ENCODE assay signal across 33 cellular contexts in the genomic region with DNA sequence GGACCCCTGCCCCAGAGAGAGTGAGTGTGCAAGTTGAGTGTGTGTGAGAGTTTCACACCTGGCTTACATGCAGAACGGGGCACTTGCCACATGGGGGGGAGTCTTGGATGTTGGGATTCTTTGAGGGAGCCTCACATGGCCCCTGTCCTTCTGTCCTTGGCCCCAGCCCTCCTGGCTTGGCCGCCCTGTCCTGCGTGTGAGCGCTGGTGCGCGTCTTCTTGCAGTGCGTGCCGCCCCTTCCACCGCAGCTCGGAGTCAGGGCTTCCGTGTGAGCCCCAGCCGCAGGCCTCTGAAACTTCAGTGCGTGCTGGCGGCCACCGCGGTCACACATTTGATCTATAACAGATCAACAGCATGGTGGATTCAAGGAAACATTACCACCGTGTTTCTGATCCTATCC. TPM values are rescaled to one million over a fixed set of nuclear protein-coding genes. Genes with fewer than 3 reads are reported as not detected.
DNase-seq lines count a peak whose midpoint lies in the region; ATAC-seq and TF ChIP-seq lines count a peak whose summit lies in the region.
"Had no signal": no experiment of that assay in that cellular context is flagged by ENCODE, and none has a peak within 500 bp of the region (broad histone marks: within the 10 kb centered on the region; RNA-seq: fewer than 3 reads in every experiment).

No MANE protein-coding gene starts in this region.

- no CpG with 5 or more reads among the region's 17 CpGs for WGBS in neuronal stem cell (ENCODE audit: extremely low coverage in 2 of 2, insufficient read length in 2 of 2, insufficient replicate concordance in 1 of 2), 2 donors

- H2BK15ac ChIP-seq in neuronal stem cell (ENCODE audit: low read length) = no peak overlapping the region

- H3K36me3 Mint-ChIP-seq in glutamatergic neuron (ENCODE audit: unreplicated experiment) = no peaks in the 10 kb centered on the region
- peaks cover 0 to 6% of the 10 kb centered on the region in 2 donors for H3K36me3 Mint-ChIP-seq in CD4-positive, alpha-beta memory T cell

- peak; percentile 35 for DNase-seq in RWPE2 (ENCODE audit: low spot score)
- DNase-seq in glutamatergic neuron = peak; percentile 12
- DNase-seq in neuronal stem cell (ENCODE audit: low spot score) = no peak
- DNase-seq in GM19238 (ENCODE audit: insufficient read length, low spot score) = no peak
- DNase-seq in CD4-positive, alpha-beta memory T cell = no peak
- DNase-seq: activated CD4-positive, alpha-beta T cell treated with anti-CD3 and anti-CD28 coated beads for 36 hours; activated T-cell treated with anti-CD3 and anti-CD28 coated beads for 4 hours; brain microvascular endothelial cell; C1 segment of cervical spinal cord; Calu3; DND-41; effector CD8-positive, alpha-beta T cell; Karpas-422; kidney glomerular epithelial cell; mesendoderm; NCI-H1436; NCI-H2081 treated with DMSO at 0.1 percent for 48 hours; NCI-H226; NCI-H69; nucleus accumbens; stimulated activated CD4-positive, alpha-beta T cell treated with anti-CD3 and anti-CD28 coated beads, Interleukin-2, amount 100 ng/mL, for 48 hours had no signal

- H3K9ac ChIP-seq in BLaER1 = 0 out of 2 replicates have a peak overlapping the region, but pooled peaks have one; percentile 0
- H3K9ac ChIP-seq in neuronal stem cell (ENCODE audit: low read depth, low read length, poor library complexity) = no peak overlapping the region

- H3K27me3 ChIP-seq in BLaER1 (no peaks in the 10 kb centered on the region), RWPE2 (ENCODE audit: insufficient read depth, poor library complexity, severe bottlenecking) (no peaks in the 10 kb centered on the region), neuronal stem cell (ENCODE audit: control insufficient read depth in 3 of 3, insufficient read depth in 3 of 3, low read depth in 1 of 3, low read length in 3 of 3) (no peaks in the 10 kb centered on the region)
- H3K27me3 ChIP-seq in CD4-positive, alpha-beta memory T cell (ENCODE audit: insufficient read depth, low read length) = no peaks in the 10 kb centered on the region
- H3K27me3 ChIP-seq: adrenal gland, brain microvascular endothelial cell, heart left ventricle had no signal

- peaks cover 4% of the 10 kb centered on the region for H3K79me1 ChIP-seq in neuronal stem cell (ENCODE audit: low read depth, low read length)

- CTCF ChIA-PET in CD4-positive, alpha-beta memory T cell (lab: Charles Lee; ENCODE audit: partially characterized antibody) = no interaction called here

- peaks cover 100% of the 10 kb centered on the region for H4K20me1 ChIP-seq in BLaER1

- H3K18ac ChIP-seq in neuronal stem cell (ENCODE audit: low read length) = peak overlapping the region; percentile 3

- H3K9me3 Mint-ChIP-seq in glutamatergic neuron (ENCODE audit: unreplicated experiment) = peaks cover 10% of the 10 kb centered on the region
- H3K9me3 Mint-ChIP-seq in CD4-positive, alpha-beta memory T cell = no peaks in the 10 kb centered on the region
- H3K9me3 Mint-ChIP-seq: T-helper 1 cell treated with Interleukin-12 subunit alpha and Interleukin-12 subunit beta and Interleukin-4 antibody, amounts not matched to agents 30 μg/mL and 1 μg/mL, for 36 hours; type B pancreatic cell had no signal

- no peak overlapping the region for H3K27ac Mint-ChIP-seq in glutamatergic neuron (ENCODE audit: unreplicated experiment)
- H3K27ac Mint-ChIP-seq in CD4-positive, alpha-beta memory T cell = no peak overlapping the region
- H3K27ac Mint-ChIP-seq: activated CD4-positive, alpha-beta T cell treated with anti-CD3 and anti-CD28 coated beads for 36 hours; T-helper 1 cell treated with Interleukin-12 subunit alpha and Interleukin-12 subunit beta and Interleukin-4 antibody, amounts not matched to agents 30 μg/mL and 1 μg/mL, for 36 hours; type B pancreatic cell had no signal

- peaks cover 89% of the 10 kb centered on the region for H3K4me1 ChIP-seq in BLaER1
- H3K4me1 ChIP-seq in RWPE2 (ENCODE audit: insufficient read depth, poor library complexity, severe bottlenecking) = no peaks in the 10 kb centered on the region
- peaks cover 2 to 28% of the 10 kb centered on the region in 2 donors for H3K4me1 ChIP-seq in neuronal stem cell (ENCODE audit: control insufficient read depth in 2 of 2, insufficient read depth in 1 of 2, low read depth in 1 of 2, low read length in 2 of 2)
- H3K4me1 ChIP-seq in CD4-positive, alpha-beta memory T cell (ENCODE audit: insufficient read depth, low read length) = no peaks in the 10 kb centered on the region

- H2AFZ ChIP-seq in neuronal stem cell (ENCODE audit: low read length) = no peak overlapping the region

- 0 out of 2 replicates have a peak overlapping the region, but pooled peaks have one; percentile 5 for H3K27ac ChIP-seq in BLaER1
- no peak overlapping the region for H3K27ac ChIP-seq in RWPE2 (ENCODE audit: poor library complexity, severe bottlenecking)
- H3K27ac ChIP-seq in neuronal stem cell (replicated peaks; ENCODE audit: low read length) = no peak overlapping the region
- no peak overlapping the region for H3K27ac ChIP-seq in CD4-positive, alpha-beta memory T cell (ENCODE audit: low read depth, low read length)
- H3K27ac ChIP-seq: brain microvascular endothelial cell, heart left ventricle, HL-60 had no signal

- no peak overlapping the region for H3K14ac ChIP-seq in neuronal stem cell (ENCODE audit: low read length)

- no peak overlapping the region for H2BK12ac ChIP-seq in neuronal stem cell (ENCODE audit: low read length)

- no peak for ATAC-seq in RWPE2 (ENCODE audit: low read depth)
- no peak for ATAC-seq in GM21381 (IDR thresholded peaks at IDR 0.05; ENCODE audit: unreplicated experiment)
- no peak for ATAC-seq in GM19351 (IDR thresholded peaks at IDR 0.05; ENCODE audit: unreplicated experiment)
- ATAC-seq: activated CD4-positive, alpha-beta T cell treated with anti-CD3 and anti-CD28 coated beads for 36 hours; heart left ventricle; Panc1 had no signal

- H3K9me3 ChIP-seq in BLaER1 = no peaks in the 10 kb centered on the region
- no peaks in the 10 kb centered on the region for H3K9me3 ChIP-seq in RWPE2 (ENCODE audit: severe bottlenecking)
- H3K9me3 ChIP-seq in neuronal stem cell (replicated peaks in 1 of 2; ENCODE audit: control insufficient read depth in 2 of 2, insufficient read depth in 1 of 2, low read depth in 1 of 2, low read length in 2 of 2) = peaks cover 0 to 2% of the 10 kb centered on the region in 2 donors
- H3K9me3 ChIP-seq in CD4-positive, alpha-beta memory T cell (ENCODE audit: control insufficient read depth in 1 of 2, low read length in 2 of 2) = no peaks in the 10 kb centered on the region
- H3K9me3 ChIP-seq: adrenal gland, heart left ventricle had no signal

- no peak overlapping the region for H2BK120ac ChIP-seq in neuronal stem cell (ENCODE audit: low read depth, low read length)

- H4K8ac ChIP-seq in neuronal stem cell (ENCODE audit: low read depth, low read length) = no peak overlapping the region

- TF ChIP-seq CTCF in RWPE2 (IDR thresholded peaks at IDR 0.05; ENCODE audit: poor library complexity, severe bottlenecking) (no peak), glutamatergic neuron (IDR thresholded peaks at IDR 0.05; ENCODE audit: partially characterized antibody, unreplicated experiment) (no peak)

- peaks cover 27% of the 10 kb centered on the region for H3K36me3 ChIP-seq in BLaER1
- peaks cover 14% of the 10 kb centered on the region for H3K36me3 ChIP-seq in RWPE2 (ENCODE audit: low read depth)
- H3K36me3 ChIP-seq in neuronal stem cell (replicated peaks in 1 of 2; ENCODE audit: control insufficient read depth in 2 of 2, insufficient read depth in 2 of 2, low read length in 2 of 2) = peaks cover 4 to 15% of the 10 kb centered on the region in 2 donors
- H3K36me3 ChIP-seq in CD4-positive, alpha-beta memory T cell (ENCODE audit: insufficient read depth, low read length) = no peaks in the 10 kb centered on the region
- H3K36me3 ChIP-seq: brain microvascular endothelial cell had no signal

- H3K4me3 ChIP-seq in BLaER1 = no peak overlapping the region
- H3K4me3 ChIP-seq in RWPE2 (ENCODE audit: severe bottlenecking) = no peak overlapping the region
- H3K4me3 ChIP-seq in neuronal stem cell (ENCODE audit: low read length in 2 of 2) = no peak overlapping the region
- no peak overlapping the region for H3K4me3 ChIP-seq in CD4-positive, alpha-beta memory T cell (ENCODE audit: low read length in 2 of 2)
- H3K4me3 ChIP-seq: adrenal gland, heart left ventricle had no signal

- POLR2A ChIA-PET in CD4-positive, alpha-beta memory T cell (lab: Charles Lee; ENCODE audit: partially characterized antibody) = no interaction called here

- H3K4ac ChIP-seq in neuronal stem cell (ENCODE audit: low read length) = no peak overlapping the region

- H4K91ac ChIP-seq in neuronal stem cell (ENCODE audit: low read depth, low read length, poor library complexity) = no peak overlapping the region

- intact Hi-C loops in CD4-positive, alpha-beta memory T cell (cut with micrococcal nuclease) = no loop called here

- H3K23ac ChIP-seq in neuronal stem cell (ENCODE audit: low read depth, low read length, poor library complexity) = no peak overlapping the region

- no peak overlapping the region for H3K4me3 Mint-ChIP-seq in glutamatergic neuron (ENCODE audit: unreplicated experiment)
- H3K4me3 Mint-ChIP-seq in CD4-positive, alpha-beta memory T cell = no peak overlapping the region
- H3K4me3 Mint-ChIP-seq: activated CD4-positive, alpha-beta T cell treated with anti-CD3 and anti-CD28 coated beads for 36 hours; T-helper 1 cell treated with Interleukin-12 subunit alpha and Interleukin-12 subunit beta and Interleukin-4 antibody, amounts not matched to agents 30 μg/mL and 1 μg/mL, for 36 hours; type B pancreatic cell had no signal

- H3K4me2 ChIP-seq in BLaER1 (peak overlapping the region; percentile 97), neuronal stem cell (ENCODE audit: insufficient read depth, low read length, poor library complexity, severe bottlenecking) (no peak overlapping the region)

- no peak overlapping the region for H2AK5ac ChIP-seq in neuronal stem cell (ENCODE audit: low read depth, low read length)

- peaks cover 4% of the 10 kb centered on the region for H3K27me3 Mint-ChIP-seq in glutamatergic neuron (ENCODE audit: unreplicated experiment)
- no peaks in the 10 kb centered on the region for H3K27me3 Mint-ChIP-seq in CD4-positive, alpha-beta memory T cell
- H3K27me3 Mint-ChIP-seq: activated CD4-positive, alpha-beta T cell treated with anti-CD3 and anti-CD28 coated beads for 36 hours; type B pancreatic cell had no signal

- no peak overlapping the region for H2BK5ac ChIP-seq in neuronal stem cell (ENCODE audit: low read length)

- peaks cover 36% of the 10 kb centered on the region for H3K4me1 Mint-ChIP-seq in glutamatergic neuron (ENCODE audit: low read depth, unreplicated experiment)
- H3K4me1 Mint-ChIP-seq in CD4-positive, alpha-beta memory T cell = no peaks in the 10 kb centered on the region
- H3K4me1 Mint-ChIP-seq: activated CD4-positive, alpha-beta T cell treated with anti-CD3 and anti-CD28 coated beads for 36 hours had no signal

RNA-seq across cellular contexts. Expression of a gene that starts 30.1 kb away (rescaled TPM):
- 9.4 TPM for total RNA-seq in glutamatergic neuron (ENCODE audit: unreplicated experiment)
- 0.59 TPM for polyA plus RNA-seq in neuronal stem cell (2013, experiment 1 of 2)
- polyA plus RNA-seq in neuronal stem cell (2013, experiment 2 of 2) = 0.61 TPM
- total RNA-seq in CD4-positive, alpha-beta memory T cell = under 1 TPM in 1 of 2 experiments, not detected in 1; 0.17 TPM
- not detected for polyA plus RNA-seq in CD4-positive, alpha-beta memory T cell
- total RNA-seq: activated CD4-positive, alpha-beta T cell treated with anti-CD3 and anti-CD28 coated beads for 36 hours; Calu3; fibroblast of villous mesenchyme; SK-MEL-5 had no signal
- polyA plus RNA-seq: AG04450 had no signal

RNA-seq across cellular contexts. Expression of a gene that starts 51.4 kb away (rescaled TPM):
- 5.1 TPM for total RNA-seq in glutamatergic neuron (ENCODE audit: unreplicated experiment)
- 0.14 TPM for polyA plus RNA-seq in neuronal stem cell (2013, experiment 1 of 2)
- polyA plus RNA-seq in neuronal stem cell (2013, experiment 2 of 2) = 0.11 TPM
- total RNA-seq in CD4-positive, alpha-beta memory T cell = not detected
- polyA plus RNA-seq in CD4-positive, alpha-beta memory T cell = under 1 TPM in 1 of 2 donors, not detected in 1; 0.10 TPM
- total RNA-seq: activated CD4-positive, alpha-beta T cell treated with anti-CD3 and anti-CD28 coated beads for 36 hours; fibroblast of villous mesenchyme; SK-MEL-5 had no signal
- polyA plus RNA-seq: AG04450 had no signal

Comparison
In these comparisons a context has a peak if more than half of its experiments do, and no peak if none do; other contexts are left out.
1. DNase-seq: peak in RWPE2 (single experiment) and glutamatergic neuron (single experiment); none in neuronal stem cell (single experiment), GM19238 (single experiment) and CD4-positive, alpha-beta memory T cell (0 of 5).